ENCODE assay signal across 20 cellular contexts in the genomic region with DNA sequence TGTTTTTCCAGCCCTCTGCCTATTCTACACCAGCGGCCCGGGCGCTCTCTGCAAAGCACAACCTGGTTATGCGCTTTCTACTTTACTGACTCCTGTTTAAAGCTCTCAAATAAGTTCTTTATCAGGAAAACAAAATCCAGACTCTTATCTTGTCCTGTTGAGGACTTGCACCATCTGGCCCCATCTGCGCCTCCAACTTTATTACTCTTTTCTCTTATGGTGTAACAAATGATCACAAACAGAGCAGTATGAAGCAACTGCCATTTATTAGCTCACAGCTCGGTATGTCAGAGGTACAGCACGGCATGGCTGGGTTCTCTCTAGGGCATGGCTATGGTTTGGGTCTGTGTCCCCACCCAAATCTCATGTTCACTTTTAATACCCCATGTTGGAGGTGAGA.
DNase-seq lines count a peak whose midpoint lies in the region; ATAC-seq, FAIRE-seq and TF ChIP-seq lines count a peak whose summit lies in the region.
"Had no signal": no experiment of that assay in that cellular context is flagged by ENCODE, and none has a peak within 500 bp of the region (broad histone marks: within the 10 kb centered on the region; RNA-seq: fewer than 3 reads in every experiment).

No MANE protein-coding gene starts in this region.

- no peaks in the 10 kb centered on the region for H3K36me3 ChIP-seq in cardiac muscle cell
- H3K36me3 ChIP-seq in kidney (ENCODE audit: control insufficient read depth in 1 of 2, insufficient read depth in 2 of 2, low read length in 2 of 2) = no peaks in the 10 kb centered on the region
- H3K36me3 ChIP-seq: BLaER1 treated with 17β-estradiol and CSF1 and Interleukin-3, amounts not matched to agents 10 nM and 100 nM had no signal

- DNase-seq in cardiac muscle cell (ENCODE audit: low read depth in 1 of 2, low spot score in 1 of 2) (no peak), cardiac septum (ENCODE audit: low spot score) (no peak), DMS 273 treated with DMSO at 0.1 percent for 48 hours (lab: John Stamatoyannopoulos, UW) (peak; percentile 28), fibroblast of villous mesenchyme (ENCODE audit: low read depth) (peak; percentile 92), kidney (no peak), SKM-1 treated with dmso at 0.1 percent for 144 hours (lab: John Stamatoyannopoulos, UW; ENCODE audit: unreplicated experiment) (no peak)
- no peak for DNase-seq in activated T-cell treated with anti-CD3 and anti-CD28 coated beads, Interleukin-2, amount 50 U/mL, for 4 hours
- DNase-seq: CD8-positive, alpha-beta T cell; DMS153; DMS79; GDM1; HCEC 1CT had no signal

- peaks cover 19% of the 10 kb centered on the region for H3K4me1 Mint-ChIP-seq in nephron
- no peaks in the 10 kb centered on the region for H3K4me1 Mint-ChIP-seq in activated T-cell treated with anti-CD3 and anti-CD28 coated beads, Interleukin-2, amount 50 U/mL, for 4 hours (ENCODE audit: low read depth)
- H3K4me1 Mint-ChIP-seq: B cell, GM23338 had no signal

- peak overlapping the region; percentile 20 for H3K27ac ChIP-seq in cardiac muscle cell
- no peak overlapping the region for H3K27ac ChIP-seq in kidney (ENCODE audit: low read depth in 2 of 2, low read length in 2 of 2)
- H3K27ac ChIP-seq: BLaER1 treated with 17β-estradiol and CSF1 and Interleukin-3, amounts not matched to agents 10 nM and 100 nM; HL-60 had no signal

- peaks cover 4% of the 10 kb centered on the region for H3K9me3 Mint-ChIP-seq in nephron
- no peaks in the 10 kb centered on the region for H3K9me3 Mint-ChIP-seq in activated T-cell treated with anti-CD3 and anti-CD28 coated beads, Interleukin-2, amount 50 U/mL, for 4 hours
- H3K9me3 Mint-ChIP-seq: CD8-positive, alpha-beta T cell; GM23338 had no signal

- TF ChIP-seq CTCF in cardiac muscle cell (IDR thresholded peaks at IDR 0.05; ENCODE audit: low read depth, low read length) (no peak), fibroblast of villous mesenchyme (IDR thresholded peaks at IDR 0.05; ENCODE audit: insufficient read depth, low read depth, low read length) (no peak), nephron (IDR thresholded peaks at IDR 0.05; ENCODE audit: unreplicated experiment in 3 of 3) (no peak), kidney (IDR thresholded peaks at IDR 0.05; ENCODE audit: borderline replicate concordance, extremely low read depth, insufficient read depth) (no peak)

- ATAC-seq in activated T-cell treated with anti-CD3 and anti-CD28 coated beads, Interleukin-2, amount 50 U/mL, for 4 hours = no peak
- ATAC-seq: CD8-positive, alpha-beta T cell; GM23338 had no signal

- H3K9me3 ChIP-seq in cardiac muscle cell (ENCODE audit: low read depth) (no peaks in the 10 kb centered on the region), kidney (ENCODE audit: control insufficient read depth in 1 of 2, low read length in 2 of 2) (no peaks in the 10 kb centered on the region)
- H3K9me3 ChIP-seq: BLaER1 treated with 17β-estradiol and CSF1 and Interleukin-3, amounts not matched to agents 10 nM and 100 nM had no signal

- H3K4me1 ChIP-seq in cardiac muscle cell (ENCODE audit: low read depth) (peaks cover 41% of the 10 kb centered on the region), kidney (ENCODE audit: control insufficient read depth in 1 of 2, insufficient read depth in 1 of 2, low read depth in 1 of 2, low read length in 2 of 2) (no peaks in the 10 kb centered on the region)
- H3K4me1 ChIP-seq: BLaER1 treated with 17β-estradiol and CSF1 and Interleukin-3, amounts not matched to agents 10 nM and 100 nM had no signal

- H3K4me3 ChIP-seq in cardiac muscle cell (no peak overlapping the region), fibroblast of villous mesenchyme (ENCODE audit: low read depth, low read length) (no peak overlapping the region), kidney (ENCODE audit: low read length in 2 of 2) (no peak overlapping the region)
- H3K4me3 ChIP-seq: BLaER1 treated with 17β-estradiol and CSF1 and Interleukin-3, amounts not matched to agents 10 nM and 100 nM; GM23338 had no signal

- no peak for FAIRE-seq in kidney (lab: Jason Lieb, UNC)
- FAIRE-seq: GM12892, GM18507, H54 had no signal

- H3K4me3 Mint-ChIP-seq in nephron = no peak overlapping the region
- H3K4me3 Mint-ChIP-seq in activated T-cell treated with anti-CD3 and anti-CD28 coated beads, Interleukin-2, amount 50 U/mL, for 4 hours = no peak overlapping the region
- H3K4me3 Mint-ChIP-seq: B cell; CD8-positive, alpha-beta T cell; GM23338 had no signal

- H3K36me3 Mint-ChIP-seq in nephron (ENCODE audit: low read depth) = no peaks in the 10 kb centered on the region
- H3K36me3 Mint-ChIP-seq in activated T-cell treated with anti-CD3 and anti-CD28 coated beads, Interleukin-2, amount 50 U/mL, for 4 hours (ENCODE audit: insufficient read depth) = peaks cover 7% of the 10 kb centered on the region

- no peaks in the 10 kb centered on the region for H3K27me3 ChIP-seq in cardiac muscle cell
- H3K27me3 ChIP-seq: BLaER1 treated with 17β-estradiol and CSF1 and Interleukin-3, amounts not matched to agents 10 nM and 100 nM had no signal

- intact Hi-C loops in cardiac septum (cut with DNase I) (no loop called here), kidney (cut with DNase I) (no loop called here)

- H3K27me3 Mint-ChIP-seq in nephron (ENCODE audit: low read depth) = peaks cover 3% of the 10 kb centered on the region
- no peaks in the 10 kb centered on the region for H3K27me3 Mint-ChIP-seq in activated T-cell treated with anti-CD3 and anti-CD28 coated beads, Interleukin-2, amount 50 U/mL, for 4 hours (ENCODE audit: low read depth)
- H3K27me3 Mint-ChIP-seq: B cell had no signal

- no peak overlapping the region for H3K9ac ChIP-seq in kidney (ENCODE audit: low read length in 2 of 2)
- H3K9ac ChIP-seq: BLaER1 treated with 17β-estradiol and CSF1 and Interleukin-3, amounts not matched to agents 10 nM and 100 nM had no signal

- H3K27ac Mint-ChIP-seq in nephron = peak overlapping the region in 2 of 3 experiments; percentile 3 to 7
- H3K27ac Mint-ChIP-seq: B cell; CD8-positive, alpha-beta T cell; GM23338 had no signal

Comparison
In these comparisons a context has a peak if more than half of its experiments do, and no peak if none do; other contexts are left out.
1. DNase-seq: peak in DMS 273 treated with DMSO at 0.1 percent for 48 hours (single experiment) and fibroblast of villous mesenchyme (single experiment); none in cardiac muscle cell (0 of 2), cardiac septum (single experiment), activated T-cell treated with anti-CD3 and anti-CD28 coated beads, Interleukin-2, amount 50 U/mL, for 4 hours (single experiment), kidney (single experiment) and SKM-1 treated with dmso at 0.1 percent for 144 hours (single experiment).